15 cellular contexts compared by ENCODE assay signal in the genomic region with DNA sequence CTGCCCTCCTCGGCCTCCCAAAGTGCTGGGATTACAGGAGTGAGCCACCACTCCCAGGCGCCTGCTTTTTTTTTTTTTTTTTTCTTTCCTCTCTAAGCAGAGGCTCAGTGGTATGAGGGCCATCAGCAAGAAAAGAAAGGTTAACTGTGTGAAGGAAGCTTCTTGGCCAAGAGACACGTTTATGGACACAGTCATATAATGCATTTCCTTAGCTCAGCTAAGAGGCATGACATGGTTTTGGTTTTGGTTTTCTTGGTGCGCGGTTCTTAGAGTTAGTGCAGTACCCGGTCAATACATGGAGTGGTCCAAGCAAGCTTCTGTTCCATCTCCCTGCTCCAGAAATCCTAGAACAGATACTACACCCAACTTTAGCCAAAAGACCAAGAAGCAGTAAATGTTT. TPM values are rescaled to one million over a fixed set of nuclear protein-coding genes. Genes with fewer than 3 reads are reported as not detected.
DNase-seq lines count a peak whose midpoint lies in the region; ATAC-seq and TF ChIP-seq lines count a peak whose summit lies in the region.
"Had no signal": no experiment of that assay in that cellular context is flagged by ENCODE, and none has a peak within 500 bp of the region (broad histone marks: within the 10 kb centered on the region; RNA-seq: fewer than 3 reads in every experiment).

No MANE protein-coding gene starts in this region.

- H3K4me1 ChIP-seq in sigmoid colon (peaks cover 0 to 42% (median 20%) of the 10 kb centered on the region in 4 donors), colonic mucosa (no peaks in the 10 kb centered on the region)
- H3K4me1 ChIP-seq: BLaER1 treated with 17β-estradiol and CSF1 and Interleukin-3, amounts not matched to agents 10 nM and 100 nM had no signal

- peaks cover 13% of the 10 kb centered on the region for H3K4me1 Mint-ChIP-seq in activated CD8-positive, alpha-beta memory T cell treated with anti-CD3 and anti-CD28 coated beads, Interleukin-2, amount 10 ng/mL, durations not matched to agents 7 days and 5 days
- H3K4me1 Mint-ChIP-seq: B cell had no signal

- H3K9ac ChIP-seq in colonic mucosa (ENCODE audit: low read depth in 2 of 2, low read length in 2 of 2), result no peak overlapping the region
- H3K9ac ChIP-seq: BLaER1 treated with 17β-estradiol and CSF1 and Interleukin-3, amounts not matched to agents 10 nM and 100 nM; GM23248 had no signal

- TF ChIP-seq CTCF in sigmoid colon (IDR thresholded peaks at IDR 0.05) (no peak), colonic mucosa (IDR thresholded peaks at IDR 0.05) (no peak)

- H3K27ac ChIP-seq in sigmoid colon (peak overlapping the region in 3 of 4 donors; percentile 16 to 60 (median 19)), colonic mucosa (no peak overlapping the region)
- H3K27ac ChIP-seq: BLaER1 treated with 17β-estradiol and CSF1 and Interleukin-3, amounts not matched to agents 10 nM and 100 nM; GM23248 had no signal

- TF ChIP-seq POLR2A in sigmoid colon (IDR thresholded peaks at IDR 0.05), result no peak

- no peaks in the 10 kb centered on the region for H3K27me3 Mint-ChIP-seq in activated CD8-positive, alpha-beta memory T cell treated with anti-CD3 and anti-CD28 coated beads, Interleukin-2, amount 10 ng/mL, durations not matched to agents 7 days and 5 days
- H3K27me3 Mint-ChIP-seq: B cell had no signal

- H3K4me3 Mint-ChIP-seq in activated CD8-positive, alpha-beta memory T cell treated with anti-CD3 and anti-CD28 coated beads, Interleukin-2, amount 10 ng/mL, durations not matched to agents 7 days and 5 days, result peak overlapping the region; percentile 13
- H3K4me3 Mint-ChIP-seq: B cell; CD8-positive, alpha-beta T cell had no signal

- H3K9me3 Mint-ChIP-seq in activated CD8-positive, alpha-beta memory T cell treated with anti-CD3 and anti-CD28 coated beads, Interleukin-2, amount 10 ng/mL, durations not matched to agents 7 days and 5 days (ENCODE audit: low read depth), result no peaks in the 10 kb centered on the region
- H3K9me3 Mint-ChIP-seq: CD8-positive, alpha-beta T cell had no signal

- peaks cover 18% of the 10 kb centered on the region for H3K36me3 Mint-ChIP-seq in activated CD8-positive, alpha-beta memory T cell treated with anti-CD3 and anti-CD28 coated beads, Interleukin-2, amount 10 ng/mL, durations not matched to agents 7 days and 5 days

- no peak for DNase-seq in activated CD8-positive, alpha-beta memory T cell treated with anti-CD3 and anti-CD28 coated beads, Interleukin-2, amount 10 ng/mL, durations not matched to agents 7 days and 5 days
- DNase-seq in activated CD8-positive, alpha-beta memory T cell treated with anti-CD3 and anti-CD28 coated beads, Interleukin-2, amount 50 U/mL, for 48 hours, result no peak
- peak; percentile 15 for DNase-seq in dermis blood vessel endothelial cell
- no peak for DNase-seq in sigmoid colon
- no peak for DNase-seq in colonic mucosa
- DNase-seq in NCI-H510A (lab: John Stamatoyannopoulos, UW), result no peak
- DNase-seq: Calu3; CD8-positive, alpha-beta T cell; DMS79 treated with DMSO at 0.1 percent for 48 hours had no signal

- 70 to 85% methylated on average over 6 of the region's 6 CpGs for WGBS in sigmoid colon, 2 donors

- H3K9me3 ChIP-seq in sigmoid colon (no peaks in the 10 kb centered on the region), colonic mucosa (no peaks in the 10 kb centered on the region)
- H3K9me3 ChIP-seq: BLaER1 treated with 17β-estradiol and CSF1 and Interleukin-3, amounts not matched to agents 10 nM and 100 nM had no signal

- no peak overlapping the region for H3K27ac Mint-ChIP-seq in activated CD8-positive, alpha-beta memory T cell treated with anti-CD3 and anti-CD28 coated beads, Interleukin-2, amount 10 ng/mL, durations not matched to agents 7 days and 5 days
- H3K27ac Mint-ChIP-seq: B cell; CD8-positive, alpha-beta T cell had no signal

- no peak for TF ChIP-seq EP300 in sigmoid colon (IDR thresholded peaks at IDR 0.05)

- no peaks in the 10 kb centered on the region for H3K27me3 ChIP-seq in sigmoid colon
- no peaks in the 10 kb centered on the region for H3K27me3 ChIP-seq in colonic mucosa
- H3K27me3 ChIP-seq: BLaER1 treated with 17β-estradiol and CSF1 and Interleukin-3, amounts not matched to agents 10 nM and 100 nM had no signal

- no peak overlapping the region for H3K4me3 ChIP-seq in sigmoid colon
- no peak overlapping the region for H3K4me3 ChIP-seq in colonic mucosa
- H3K4me3 ChIP-seq: BLaER1 treated with 17β-estradiol and CSF1 and Interleukin-3, amounts not matched to agents 10 nM and 100 nM; GM23248 had no signal

- peaks cover 0 to 20% (median 2%) of the 10 kb centered on the region in 4 donors for H3K36me3 ChIP-seq in sigmoid colon
- no peaks in the 10 kb centered on the region for H3K36me3 ChIP-seq in colonic mucosa

- ATAC-seq in activated CD8-positive, alpha-beta memory T cell treated with anti-CD3 and anti-CD28 coated beads, Interleukin-2, amount 10 ng/mL, durations not matched to agents 7 days and 5 days, result peak; percentile 77
- ATAC-seq in HG03565 (IDR thresholded peaks at IDR 0.05; ENCODE audit: unreplicated experiment) (peak; percentile 44), GM21360 (IDR thresholded peaks at IDR 0.05; ENCODE audit: unreplicated experiment) (no peak)
- ATAC-seq: CD8-positive, alpha-beta T cell; HepG2 had no signal

- intact Hi-C loops in sigmoid colon (cut with DNase I), result loop anchor here (5.0 kb wide), 3 partner anchors 41 to 446 kb away; a partner anchor contains a TSS
- intact Hi-C loops in colonic mucosa (cut with DNase I), result loop anchor here (10.0 kb wide), 3 partner anchors 123 to 443 kb away; a partner anchor contains a TSS

- CTCF ChIA-PET in activated CD8-positive, alpha-beta memory T cell treated with anti-CD3 and anti-CD28 coated beads, Interleukin-2, amount 10 ng/mL, durations not matched to agents 7 days and 5 days (lab: Charles Lee), result interaction anchor here (1.1 to 1.7 kb wide), 3 partner anchors 11 to 446 kb away, joined by 3 to 8 read pairs (median 4); no protein-coding TSS in a partner anchor

RNA-seq across cellular contexts. Expression of a gene that starts 42.6 kb away (rescaled TPM):
- 10 to 100 TPM; 55.1 to 57.2 TPM for total RNA-seq in activated CD8-positive, alpha-beta memory T cell treated with anti-CD3 and anti-CD28 coated beads, Interleukin-2, amount 10 ng/mL, durations not matched to agents 7 days and 5 days
- 99.9 and 120 TPM in 2 replicates for total RNA-seq in dermis blood vessel endothelial cell
- total RNA-seq in sigmoid colon, result 10 to 100 TPM; 68.1 to 89.7 (median 86.6) TPM
- 10 to 100 TPM; 42.3 to 49.5 (median 45.0) TPM for polyA plus RNA-seq in sigmoid colon
- total RNA-seq in colonic mucosa, result 10 to 100 TPM; 59.1 to 64.9 TPM
